In the genomic region with DNA sequence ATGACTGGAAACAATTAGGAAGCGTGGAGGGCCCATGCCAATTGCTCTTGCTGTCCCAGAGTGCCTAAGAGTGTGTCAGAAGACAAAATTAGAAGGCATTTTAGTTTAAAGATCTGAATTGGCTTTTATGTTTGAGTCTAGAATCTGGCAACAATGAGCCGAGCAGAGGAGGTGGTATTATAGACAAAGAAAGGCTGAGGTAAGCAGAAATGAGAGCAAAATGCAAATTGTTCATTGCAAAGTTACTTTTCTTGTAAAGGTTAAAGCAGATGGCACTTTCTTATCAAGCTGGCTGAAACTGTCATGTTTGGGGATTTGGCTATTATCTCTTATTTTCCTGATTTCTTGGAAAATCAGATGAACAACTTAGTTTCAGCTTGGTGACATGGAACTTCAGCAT, we compare ENCODE assay signal across 2 cellular contexts.
A peak's percentile ranks its signal among the peaks of the same experiment; 100 is the strongest.
TF ChIP-seq lines count a peak whose summit lies in the region.

No MANE protein-coding gene starts in this region.

TF ChIP-seq in HepG2, 621 proteins besides CTCF, POLR2A, EP300 and RAD21:
- TF ChIP-seq ZBTB38 (CRISPR knock-in tag; IDR thresholded peaks at IDR 0.05) (no peak), ZNF317 (CRISPR knock-in tag; IDR thresholded peaks at IDR 0.05) (no peak), CHD4 (IDR thresholded peaks at IDR 0.05; ENCODE audit: borderline replicate concordance, low read length) (no peak), MAFF (IDR thresholded peaks at IDR 0.05; ENCODE audit: low read depth, low read length) (peak; percentile 91), MAFK (conservative IDR thresholded peaks at IDR 0.05 in 1 of 2, IDR thresholded peaks at IDR 0.05 in 1 of 2; ENCODE audit: low read length in 2 of 2) (peak; percentile 90 to 95)
- TF ChIP-seq, protein P1, sequence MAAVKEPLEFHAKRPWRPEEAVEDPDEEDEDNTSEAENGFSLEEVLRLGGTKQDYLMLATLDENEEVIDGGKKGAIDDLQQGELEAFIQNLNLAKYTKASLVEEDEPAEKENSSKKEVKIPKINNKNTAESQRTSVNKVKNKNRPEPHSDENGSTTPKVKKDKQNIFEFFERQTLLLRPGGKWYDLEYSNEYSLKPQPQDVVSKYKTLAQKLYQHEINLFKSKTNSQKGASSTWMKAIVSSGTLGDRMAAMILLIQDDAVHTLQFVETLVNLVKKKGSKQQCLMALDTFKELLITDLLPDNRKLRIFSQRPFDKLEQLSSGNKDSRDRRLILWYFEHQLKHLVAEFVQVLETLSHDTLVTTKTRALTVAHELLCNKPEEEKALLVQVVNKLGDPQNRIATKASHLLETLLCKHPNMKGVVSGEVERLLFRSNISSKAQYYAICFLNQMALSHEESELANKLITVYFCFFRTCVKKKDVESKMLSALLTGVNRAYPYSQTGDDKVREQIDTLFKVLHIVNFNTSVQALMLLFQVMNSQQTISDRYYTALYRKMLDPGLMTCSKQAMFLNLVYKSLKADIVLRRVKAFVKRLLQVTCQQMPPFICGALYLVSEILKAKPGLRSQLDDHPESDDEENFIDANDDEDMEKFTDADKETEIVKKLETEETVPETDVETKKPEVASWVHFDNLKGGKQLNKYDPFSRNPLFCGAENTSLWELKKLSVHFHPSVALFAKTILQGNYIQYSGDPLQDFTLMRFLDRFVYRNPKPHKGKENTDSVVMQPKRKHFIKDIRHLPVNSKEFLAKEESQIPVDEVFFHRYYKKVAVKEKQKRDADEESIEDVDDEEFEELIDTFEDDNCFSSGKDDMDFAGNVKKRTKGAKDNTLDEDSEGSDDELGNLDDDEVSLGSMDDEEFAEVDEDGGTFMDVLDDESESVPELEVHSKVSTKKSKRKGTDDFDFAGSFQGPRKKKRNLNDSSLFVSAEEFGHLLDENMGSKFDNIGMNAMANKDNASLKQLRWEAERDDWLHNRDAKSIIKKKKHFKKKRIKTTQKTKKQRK (IDR thresholded peaks at IDR 0.05; ENCODE audit: low read length), result no peak
- TF ChIP-seq, protein P2, sequence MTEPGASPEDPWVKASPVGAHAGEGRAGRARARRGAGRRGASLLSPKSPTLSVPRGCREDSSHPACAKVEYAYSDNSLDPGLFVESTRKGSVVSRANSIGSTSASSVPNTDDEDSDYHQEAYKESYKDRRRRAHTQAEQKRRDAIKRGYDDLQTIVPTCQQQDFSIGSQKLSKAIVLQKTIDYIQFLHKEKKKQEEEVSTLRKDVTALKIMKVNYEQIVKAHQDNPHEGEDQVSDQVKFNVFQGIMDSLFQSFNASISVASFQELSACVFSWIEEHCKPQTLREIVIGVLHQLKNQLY (CRISPR knock-in tag; IDR thresholded peaks at IDR 0.05), result no peak
- TF ChIP-seq, protein P3, sequence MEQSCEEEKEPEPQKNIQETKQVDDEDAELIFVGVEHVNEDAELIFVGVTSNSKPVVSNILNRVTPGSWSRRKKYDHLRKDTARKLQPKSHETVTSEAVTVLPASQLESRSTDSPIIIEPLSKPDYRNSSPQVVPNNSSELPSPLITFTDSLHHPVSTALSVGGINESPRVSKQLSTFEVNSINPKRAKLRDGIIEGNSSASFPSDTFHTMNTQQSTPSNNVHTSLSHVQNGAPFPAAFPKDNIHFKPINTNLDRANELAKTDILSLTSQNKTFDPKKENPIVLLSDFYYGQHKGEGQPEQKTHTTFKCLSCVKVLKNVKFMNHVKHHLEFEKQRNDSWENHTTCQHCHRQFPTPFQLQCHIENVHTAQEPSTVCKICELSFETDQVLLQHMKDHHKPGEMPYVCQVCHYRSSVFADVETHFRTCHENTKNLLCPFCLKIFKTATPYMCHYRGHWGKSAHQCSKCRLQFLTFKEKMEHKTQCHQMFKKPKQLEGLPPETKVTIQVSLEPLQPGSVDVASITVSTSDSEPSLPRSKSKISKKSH (CRISPR knock-in tag; IDR thresholded peaks at IDR 0.05; ENCODE audit: borderline replicate concordance), result no peak
- TF ChIP-seq, protein P4, sequence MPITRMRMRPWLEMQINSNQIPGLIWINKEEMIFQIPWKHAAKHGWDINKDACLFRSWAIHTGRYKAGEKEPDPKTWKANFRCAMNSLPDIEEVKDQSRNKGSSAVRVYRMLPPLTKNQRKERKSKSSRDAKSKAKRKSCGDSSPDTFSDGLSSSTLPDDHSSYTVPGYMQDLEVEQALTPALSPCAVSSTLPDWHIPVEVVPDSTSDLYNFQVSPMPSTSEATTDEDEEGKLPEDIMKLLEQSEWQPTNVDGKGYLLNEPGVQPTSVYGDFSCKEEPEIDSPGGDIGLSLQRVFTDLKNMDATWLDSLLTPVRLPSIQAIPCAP (CRISPR knock-in tag; IDR thresholded peaks at IDR 0.05; ENCODE audit: low read depth), result no peak

TF ChIP-seq in K562, 482 proteins besides CTCF, POLR2A, EP300 and RAD21:
- TF ChIP-seq PHTF2 (CRISPR knock-in tag; IDR thresholded peaks at IDR 0.05) (no peak), ARHGAP35 (IDR thresholded peaks at IDR 0.05; ENCODE audit: partially characterized antibody) (no peak), CREBBP (IDR thresholded peaks at IDR 0.05; ENCODE audit: low read depth, low read length) (no peak), C11orf30 (IDR thresholded peaks at IDR 0.05; ENCODE audit: low read depth) (peak; percentile 84), MAFK (IDR thresholded peaks at IDR 0.05; ENCODE audit: low read length) (peak; percentile 76), FOXO4 (CRISPR knock-in tag; IDR thresholded peaks at IDR 0.05) (no peak), CXXC5 (CRISPR knock-in tag; IDR thresholded peaks at IDR 0.05) (no peak), ZNF316 (IDR thresholded peaks at IDR 0.05) (peak; percentile 91), MAFG (tag; conservative IDR thresholded peaks at IDR 0.05) (peak; percentile 76), SMARCC2 (IDR thresholded peaks at IDR 0.05; ENCODE audit: low read depth) (no peak), PPARD (CRISPR knock-in tag; IDR thresholded peaks at IDR 0.05) (no peak), RHOXF2B (CRISPR knock-in tag; conservative IDR thresholded peaks at IDR 0.05) (no peak), ZNF347 (CRISPR knock-in tag; IDR thresholded peaks at IDR 0.05; ENCODE audit: low read depth) (no peak), ZNF165 (CRISPR knock-in tag; IDR thresholded peaks at IDR 0.05; ENCODE audit: borderline replicate concordance) (no peak), MAFF (IDR thresholded peaks at IDR 0.05; ENCODE audit: low read length) (peak; percentile 80), LARP7 (IDR thresholded peaks at IDR 0.05) (no peak), ZNF764 (CRISPR knock-in tag; IDR thresholded peaks at IDR 0.05; ENCODE audit: low read depth) (no peak), KAT2B (IDR thresholded peaks at IDR 0.05; ENCODE audit: low read depth, low read length) (no peak), GTF2A2 (tag; IDR thresholded peaks at IDR 0.05) (no peak)
